In genomic region chr11:26655287-26655686, GRCh38 we compare ENCODE assay signal across 28 cellular contexts.
"Had no signal": no experiment of that assay in that cellular context is flagged by ENCODE, and none has a peak within 500 bp of the region (broad histone marks: within the 10 kb centered on the region; RNA-seq: fewer than 3 reads in every experiment).

No MANE protein-coding gene starts in this region.

- ATAC-seq: naive thymus-derived CD4-positive, alpha-beta T cell; natural killer cell; psoas muscle; right cardiac atrium; stimulated activated effector memory CD8-positive, alpha-beta T cell treated with anti-CD3 and anti-CD28 coated beads, Interleukin-12 subunit alpha, Interleukin-12 subunit beta, amount 100 ng/mL, for 72 hours; stimulated activated naive B cell treated with anti-CD40 and anti-IgM and Interleukin-4, amounts not matched to agents 10 μg/mL and 1 μg/mL and 100 μg/mL, for 72 hours had no signal

- FAIRE-seq: small intestine, urothelium cell line had no signal

- H3K36me3 Mint-ChIP-seq: naive thymus-derived CD4-positive, alpha-beta T cell; natural killer cell; stimulated activated effector memory CD8-positive, alpha-beta T cell treated with anti-CD3 and anti-CD28 coated beads, Interleukin-12 subunit alpha, Interleukin-12 subunit beta, amount 100 ng/mL, for 72 hours; stimulated activated naive B cell treated with anti-CD40 and anti-IgM and Interleukin-4, amounts not matched to agents 10 μg/mL and 1 μg/mL and 100 μg/mL, for 72 hours had no signal

- H3K27me3 ChIP-seq: ovary, sigmoid colon, stomach, thyroid gland, tibial nerve, upper lobe of left lung, vagina had no signal

- H3K9ac ChIP-seq: parathyroid adenoma had no signal

- H3K4me3 Mint-ChIP-seq: naive thymus-derived CD4-positive, alpha-beta T cell; natural killer cell; nephron; stimulated activated effector memory CD8-positive, alpha-beta T cell treated with anti-CD3 and anti-CD28 coated beads, Interleukin-12 subunit alpha, Interleukin-12 subunit beta, amount 100 ng/mL, for 72 hours; stimulated activated naive B cell treated with anti-CD40 and anti-IgM and Interleukin-4, amounts not matched to agents 10 μg/mL and 1 μg/mL and 100 μg/mL, for 72 hours; stimulated activated naive CD8-positive, alpha-beta T cell treated with anti-CD3 and anti-CD28 coated beads, Interleukin-15, Interleukin-2, amounts not matched to agents 100 ng/mL and 50 ng/mL, for 24 hours had no signal

- DNase-seq: naive thymus-derived CD4-positive, alpha-beta T cell; natural killer cell; occipital lobe; ovary; posterior cingulate gyrus; psoas muscle; right cardiac atrium; sigmoid colon; small intestine; stimulated activated CD4-positive, alpha-beta T cell treated with anti-CD3 and anti-CD28 coated beads, Interleukin-15, amount 100 ng/mL, for 24 hours; stimulated activated CD4-positive, alpha-beta T cell treated with anti-CD3 and anti-CD28 coated beads, Interleukin-2, amount 100 ng/mL, for 24 hours; stimulated activated CD4-positive, alpha-beta T cell treated with anti-CD3 and anti-CD28 coated beads, Interleukin-2, amount 100 ng/mL, for 48 hours; stimulated activated CD4-positive, alpha-beta T cell treated with anti-CD3 and anti-CD28 coated beads, Interleukin-4, amount 100 ng/mL, for 24 hours; stimulated activated naive B cell treated with anti-CD40 and anti-IgM and Interleukin-4, amounts not matched to agents 10 μg/mL and 1 μg/mL and 100 μg/mL, for 72 hours; stimulated activated naive CD4-positive, alpha-beta T cell treated with Interleukin-2 at 50 U/mL for 16 hours; stomach; thyroid gland; trophoblast cell; upper lobe of left lung had no signal

- H3K4me3 ChIP-seq: ovary, psoas muscle, sigmoid colon, stomach, thoracic aorta, thyroid gland, tibial nerve, upper lobe of left lung, vagina had no signal

- H3K4me1 ChIP-seq: parathyroid adenoma, psoas muscle, sigmoid colon, stomach, thyroid gland, tibial nerve, upper lobe of left lung, vagina had no signal

- H3K27ac ChIP-seq: ovary, parathyroid adenoma, psoas muscle, sigmoid colon, stomach, thoracic aorta, thyroid gland, tibial nerve, upper lobe of left lung, vagina had no signal

- H3K79me2 ChIP-seq: parathyroid adenoma had no signal

- H3K27me3 Mint-ChIP-seq: naive thymus-derived CD4-positive, alpha-beta T cell; stimulated activated naive B cell treated with anti-CD40 and anti-IgM and Interleukin-4, amounts not matched to agents 10 μg/mL and 1 μg/mL and 100 μg/mL, for 72 hours; stimulated activated naive CD8-positive, alpha-beta T cell treated with anti-CD3 and anti-CD28 coated beads, Interleukin-15, Interleukin-2, amounts not matched to agents 100 ng/mL and 50 ng/mL, for 24 hours had no signal

- H3K36me3 ChIP-seq: ovary, sigmoid colon, stomach, thoracic aorta, thyroid gland, tibial nerve, upper lobe of left lung, vagina had no signal

- H3K4me1 Mint-ChIP-seq: naive thymus-derived CD4-positive, alpha-beta T cell; natural killer cell; nephron; stimulated activated effector memory CD8-positive, alpha-beta T cell treated with anti-CD3 and anti-CD28 coated beads, Interleukin-12 subunit alpha, Interleukin-12 subunit beta, amount 100 ng/mL, for 72 hours; stimulated activated naive B cell treated with anti-CD40 and anti-IgM and Interleukin-4, amounts not matched to agents 10 μg/mL and 1 μg/mL and 100 μg/mL, for 72 hours had no signal

- H3K27ac Mint-ChIP-seq: naive thymus-derived CD4-positive, alpha-beta T cell; natural killer cell; nephron; progenitor cell of endocrine pancreas; stimulated activated effector memory CD8-positive, alpha-beta T cell treated with anti-CD3 and anti-CD28 coated beads, Interleukin-12 subunit alpha, Interleukin-12 subunit beta, amount 100 ng/mL, for 72 hours; stimulated activated naive B cell treated with anti-CD40 and anti-IgM and Interleukin-4, amounts not matched to agents 10 μg/mL and 1 μg/mL and 100 μg/mL, for 72 hours; stimulated activated naive CD8-positive, alpha-beta T cell treated with anti-CD3 and anti-CD28 coated beads, Interleukin-15, Interleukin-2, amounts not matched to agents 100 ng/mL and 50 ng/mL, for 24 hours had no signal

- H3K9me3 Mint-ChIP-seq: nephron; stimulated activated effector memory CD8-positive, alpha-beta T cell treated with anti-CD3 and anti-CD28 coated beads, Interleukin-12 subunit alpha, Interleukin-12 subunit beta, amount 100 ng/mL, for 72 hours; stimulated activated naive B cell treated with anti-CD40 and anti-IgM and Interleukin-4, amounts not matched to agents 10 μg/mL and 1 μg/mL and 100 μg/mL, for 72 hours; stimulated activated naive CD8-positive, alpha-beta T cell treated with anti-CD3 and anti-CD28 coated beads, Interleukin-15, Interleukin-2, amounts not matched to agents 100 ng/mL and 50 ng/mL, for 24 hours had no signal

- H3K9me3 ChIP-seq: ovary, psoas muscle, sigmoid colon, stomach, thoracic aorta, thyroid gland, tibial nerve, upper lobe of left lung, vagina had no signal

- H2AFZ ChIP-seq: parathyroid adenoma had no signal
